ENCODE assay signal across 10 cellular contexts in the genomic region with DNA sequence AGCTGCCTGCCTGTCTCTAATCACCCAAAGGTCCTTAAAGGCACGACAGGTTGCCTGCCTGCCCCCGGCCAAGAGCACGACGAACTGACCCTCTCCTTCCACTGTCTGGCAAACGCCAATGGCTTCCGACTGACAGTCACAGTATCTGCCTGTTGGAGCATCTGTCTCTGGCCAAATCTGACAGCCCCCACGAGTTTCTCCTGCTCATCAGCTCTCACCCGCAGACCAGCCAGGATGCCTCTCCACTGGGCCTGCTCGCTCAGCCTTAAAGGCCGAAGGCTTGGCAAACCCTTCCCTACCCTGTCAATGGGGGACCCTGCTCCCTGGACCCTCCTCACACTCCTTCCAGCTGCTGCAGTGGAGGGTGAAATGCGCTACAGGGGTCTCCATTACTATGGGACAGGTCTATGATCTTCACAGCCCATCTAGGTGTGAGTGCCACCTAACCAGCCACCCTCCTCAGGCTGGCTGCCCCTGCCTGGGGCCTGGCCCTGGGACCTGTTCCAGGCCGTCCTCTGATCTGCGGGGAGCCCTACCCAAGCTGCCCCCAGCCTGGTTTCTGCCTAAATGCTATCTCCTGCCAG. TPM values are rescaled to one million over a fixed set of nuclear protein-coding genes. Genes with fewer than 3 reads are reported as not detected.
DNase-seq lines count a peak whose midpoint lies in the region; ATAC-seq and TF ChIP-seq lines count a peak whose summit lies in the region.
"Had no signal": no experiment of that assay in that cellular context is flagged by ENCODE, and none has a peak within 500 bp of the region (broad histone marks: within the 10 kb centered on the region; RNA-seq: fewer than 3 reads in every experiment).

No MANE protein-coding gene starts in this region.

- peaks cover 0 to 19% (median 6%) of the 10 kb centered on the region in 4 donors for H3K36me3 ChIP-seq in transverse colon

- in situ Hi-C loops in transverse colon (cut with MboI; ENCODE audit: low pct_ligation_motif_present in 1 of 4, low pct_unique_long_range_greater_than_20kb in 1 of 4, low sequenced_read_pairs in 3 of 4): no loop called here

- peak; percentile 19 for DNase-seq in activated naive CD4-positive, alpha-beta T cell treated with Interleukin-2 at 50 U/mL for 16 hours
- no peak for DNase-seq in activated naive CD4-positive, alpha-beta T cell treated with anti-CD3 and anti-CD28 coated beads, Interleukin-2, amount 50 U/mL, for 16 hours
- DNase-seq in activated CD4-positive, alpha-beta memory T cell treated with anti-CD3 and anti-CD28 coated beads, Interleukin-2, amount 10 ng/mL, durations not matched to agents 7 days and 5 days: no peak
- DNase-seq in immature natural killer cell: no peak
- no peak for DNase-seq in transverse colon
- DNase-seq in pons (ENCODE audit: low spot score): no peak
- DNase-seq: AML-193, cerebellar nuclear complex had no signal

- H3K27ac ChIP-seq in transverse colon: peak overlapping the region; percentile 90 to 97 (median 94)

- H3K4me1 Mint-ChIP-seq in activated CD4-positive, alpha-beta memory T cell treated with anti-CD3 and anti-CD28 coated beads, Interleukin-2, amount 10 ng/mL, durations not matched to agents 7 days and 5 days: peaks cover 31% of the 10 kb centered on the region
- H3K4me1 Mint-ChIP-seq in immature natural killer cell: peaks cover 27 to 29% of the 10 kb centered on the region in 2 donors

- peaks cover 24 to 41% (median 40%) of the 10 kb centered on the region in 4 donors for H3K4me1 ChIP-seq in transverse colon

- H3K9me3 ChIP-seq in transverse colon: no peaks in the 10 kb centered on the region

- H3K4me3 ChIP-seq in transverse colon: peak overlapping the region in 3 of 4 donors; percentile 33 to 50 (median 36)

- intact Hi-C loops in transverse colon (cut with DNase I; ENCODE audit: low total_unique reads): no loop called here

- CTCF ChIA-PET in activated CD4-positive, alpha-beta memory T cell treated with anti-CD3 and anti-CD28 coated beads, Interleukin-2, amount 10 ng/mL, durations not matched to agents 7 days and 5 days (lab: Charles Lee): no interaction called here

- no peak for TF ChIP-seq EP300 in transverse colon (IDR thresholded peaks at IDR 0.05; ENCODE audit: low read depth)

- no peak for ATAC-seq in HG03460 (IDR thresholded peaks at IDR 0.05; ENCODE audit: unreplicated experiment)
- ATAC-seq in GM18520 (IDR thresholded peaks at IDR 0.05; ENCODE audit: unreplicated experiment): no peak

- no peak overlapping the region for H3K4me3 Mint-ChIP-seq in activated CD4-positive, alpha-beta memory T cell treated with anti-CD3 and anti-CD28 coated beads, Interleukin-2, amount 10 ng/mL, durations not matched to agents 7 days and 5 days
- no peak overlapping the region for H3K4me3 Mint-ChIP-seq in immature natural killer cell

- H3K27me3 Mint-ChIP-seq in activated CD4-positive, alpha-beta memory T cell treated with anti-CD3 and anti-CD28 coated beads, Interleukin-2, amount 10 ng/mL, durations not matched to agents 7 days and 5 days: no peaks in the 10 kb centered on the region
- peaks cover 2 to 7% (median 7%) of the 10 kb centered on the region in 3 donors for H3K27me3 Mint-ChIP-seq in immature natural killer cell (ENCODE audit: low read depth in 3 of 3)

- peak overlapping the region; percentile 50 for H3K27ac Mint-ChIP-seq in activated CD4-positive, alpha-beta memory T cell treated with anti-CD3 and anti-CD28 coated beads, Interleukin-2, amount 10 ng/mL, durations not matched to agents 7 days and 5 days
- peak overlapping the region in 4 of 6 donors; percentile 5 to 70 (median 48) for H3K27ac Mint-ChIP-seq in immature natural killer cell

- H3K36me3 Mint-ChIP-seq in activated CD4-positive, alpha-beta memory T cell treated with anti-CD3 and anti-CD28 coated beads, Interleukin-2, amount 10 ng/mL, durations not matched to agents 7 days and 5 days (ENCODE audit: low read depth): peaks cover 48% of the 10 kb centered on the region
- peaks cover 8 to 19% (median 10%) of the 10 kb centered on the region in 3 donors for H3K36me3 Mint-ChIP-seq in immature natural killer cell

- H3K9me3 Mint-ChIP-seq in activated CD4-positive, alpha-beta memory T cell treated with anti-CD3 and anti-CD28 coated beads, Interleukin-2, amount 10 ng/mL, durations not matched to agents 7 days and 5 days: no peaks in the 10 kb centered on the region
- no peaks in the 10 kb centered on the region for H3K9me3 Mint-ChIP-seq in immature natural killer cell

- POLR2A ChIA-PET in activated CD4-positive, alpha-beta memory T cell treated with anti-CD3 and anti-CD28 coated beads, Interleukin-2, amount 10 ng/mL, durations not matched to agents 7 days and 5 days (lab: Charles Lee): interaction anchor here (0.7 to 1.7 kb wide), 4 partner anchors 9 to 258 kb away, joined by 3 to 7 read pairs (median 4); a partner anchor contains a TSS

- no peaks in the 10 kb centered on the region for H3K27me3 ChIP-seq in transverse colon

- 46% methylated on average over 13 of the region's 13 CpGs; no CpG with 5 or more reads in 1 of the 2 donors for WGBS in transverse colon (ENCODE audit: low coverage in 1 of 2), 2 donors

- TF ChIP-seq CTCF in transverse colon (IDR thresholded peaks at IDR 0.05): no peak

- no peak for TF ChIP-seq POLR2A in transverse colon (IDR thresholded peaks at IDR 0.05)

RNA-seq across cellular contexts. Expression of a gene that starts 0.9 kb away (rescaled TPM):
- 1 to 10 TPM; 1.3 to 2.6 TPM for total RNA-seq in activated CD4-positive, alpha-beta memory T cell treated with anti-CD3 and anti-CD28 coated beads, Interleukin-2, amount 10 ng/mL, durations not matched to agents 7 days and 5 days
- polyA plus RNA-seq in immature natural killer cell: not detected
- 100 to 1,000 TPM in 3 of 4 donors, 10 to 100 TPM in 1; 97.0 to 746 (median 203) TPM for total RNA-seq in transverse colon

RNA-seq across cellular contexts. Expression of a gene that starts 5.0 kb away (rescaled TPM):
- 1,000 to 10,000 TPM; 1,511 to 1,528 TPM for total RNA-seq in activated CD4-positive, alpha-beta memory T cell treated with anti-CD3 and anti-CD28 coated beads, Interleukin-2, amount 10 ng/mL, durations not matched to agents 7 days and 5 days
- polyA plus RNA-seq in immature natural killer cell: 1,000 to 10,000 TPM in 1 of 3 donors, 100 to 1,000 TPM in 2; 938 to 1,525 (median 950) TPM
- 1,000 to 10,000 TPM; 1,394 to 2,260 (median 1,686) TPM for total RNA-seq in transverse colon

RNA-seq across cellular contexts. Expression of a gene that starts 5.4 kb away (rescaled TPM):
- 10 to 100 TPM; 27.7 to 29.5 TPM for total RNA-seq in activated CD4-positive, alpha-beta memory T cell treated with anti-CD3 and anti-CD28 coated beads, Interleukin-2, amount 10 ng/mL, durations not matched to agents 7 days and 5 days
- 10 to 100 TPM; 10.5 to 14.5 (median 14.1) TPM for polyA plus RNA-seq in immature natural killer cell
- total RNA-seq in transverse colon: 100 to 1,000 TPM in 1 of 4 donors, 10 to 100 TPM in 3; 41.8 to 185 (median 68.7) TPM

RNA-seq across cellular contexts. Expression of a gene that starts 7.4 kb away (rescaled TPM):
- not detected for total RNA-seq in activated CD4-positive, alpha-beta memory T cell treated with anti-CD3 and anti-CD28 coated beads, Interleukin-2, amount 10 ng/mL, durations not matched to agents 7 days and 5 days
- polyA plus RNA-seq in immature natural killer cell: not detected
- total RNA-seq in transverse colon: not detected

RNA-seq across cellular contexts. Expression of a gene that starts 23.2 kb away (rescaled TPM):
- 10 to 100 TPM; 18.7 to 19.1 TPM for total RNA-seq in activated CD4-positive, alpha-beta memory T cell treated with anti-CD3 and anti-CD28 coated beads, Interleukin-2, amount 10 ng/mL, durations not matched to agents 7 days and 5 days
- polyA plus RNA-seq in immature natural killer cell: 10 to 100 TPM; 23.6 to 65.1 (median 26.3) TPM
- 10 to 100 TPM in 3 of 4 donors, 1 to 10 TPM in 1; 8.7 to 13.8 (median 11.6) TPM for total RNA-seq in transverse colon

Comparison
In these comparisons a context has a peak if more than half of its experiments do, and no peak if none do; other contexts are left out.
1. RNA of a gene that starts 0.9 kb away (total RNA-seq): 97.0 to 746 TPM in transverse colon; 1.3 to 2.6 TPM in activated CD4-positive, alpha-beta memory T cell treated with anti-CD3 and anti-CD28 coated beads, Interleukin-2, amount 10 ng/mL, durations not matched to agents 7 days and 5 days; every median in the first group is over 10 times any median in the second.